23 cellular contexts compared by ENCODE assay signal in the genomic region with DNA sequence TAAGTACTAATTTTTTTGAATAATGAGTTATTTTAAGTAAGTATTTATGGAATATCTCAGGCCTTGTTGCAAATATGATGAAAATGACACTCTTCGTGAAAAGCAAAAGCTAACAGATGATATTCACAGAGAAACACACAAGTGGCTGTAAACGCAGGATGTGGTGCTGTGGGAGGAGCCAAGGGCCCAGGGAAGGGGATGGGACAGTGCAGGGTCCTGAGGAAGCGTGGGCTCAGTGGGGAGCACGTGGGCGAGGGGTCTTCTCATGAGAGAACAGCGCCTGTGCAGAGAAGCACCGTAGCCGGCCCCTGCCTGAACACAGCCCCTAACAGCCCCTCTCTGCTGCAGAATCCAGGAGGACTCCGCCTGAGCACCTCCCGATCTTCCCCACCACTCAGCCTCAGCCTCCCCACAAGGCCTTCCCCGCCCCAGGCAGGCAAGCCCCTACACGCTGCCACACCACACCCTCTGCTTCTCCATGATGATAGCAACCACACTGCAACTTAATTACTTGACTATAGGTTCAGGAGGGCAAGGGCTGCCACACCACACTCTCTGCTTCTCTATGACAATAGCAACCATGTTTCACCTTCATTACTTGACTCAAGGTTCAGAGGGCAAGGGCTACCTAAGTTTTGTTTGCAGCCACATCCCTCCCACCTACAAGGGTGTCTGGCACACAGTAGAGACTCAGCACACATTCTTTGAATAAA.
"Had no signal": no experiment of that assay in that cellular context is flagged by ENCODE, and none has a peak within 500 bp of the region (broad histone marks: within the 10 kb centered on the region; RNA-seq: fewer than 3 reads in every experiment).

No MANE protein-coding gene starts in this region.

- H3K4me3 ChIP-seq: body of pancreas, cardiac muscle cell, lower lobe of right lung, neural progenitor cell, ovary, prostate gland, tibial artery had no signal

- H3K9ac ChIP-seq: neural progenitor cell had no signal

- H3K27me3 ChIP-seq: body of pancreas, cardiac muscle cell, neural progenitor cell, ovary, tibial artery had no signal

- H3K4me1 ChIP-seq: body of pancreas, lower lobe of right lung, neural progenitor cell, prostate gland, tibial artery had no signal

- ATAC-seq: activated CD8-positive, alpha-beta T cell treated with anti-CD3 and anti-CD28 coated beads for 36 hours; body of pancreas; left lobe of liver; lower lobe of right lung; naive thymus-derived CD8-positive, alpha-beta T cell; stimulated activated naive CD8-positive, alpha-beta T cell treated with anti-CD3 and anti-CD28 coated beads, Interleukin-15, amount 100 ng/mL, for 72 hours had no signal

- H3K27ac ChIP-seq: body of pancreas, cardiac muscle cell, lower lobe of right lung, neural progenitor cell, ovary, prostate gland, tibial artery, VCaP had no signal

- FAIRE-seq: endometrium, keratinocyte, urothelium cell line had no signal

- H2AFZ ChIP-seq: neural progenitor cell had no signal

- DNase-seq: activated CD4-positive, alpha-beta T cell treated with anti-CD3 and anti-CD28 coated beads, Interleukin-2, amount 10 ng/mL, durations not matched to agents 7 days and 5 days; activated CD4-positive, CD25-positive, alpha-beta regulatory T cell treated with anti-CD3 and anti-CD28 coated beads, Interleukin-2, amount 50 U/mL, for 72 hours; activated CD8-positive, alpha-beta T cell treated with anti-CD3 and anti-CD28 coated beads for 36 hours; activated gamma-delta T cell; activated naive CD4-positive, alpha-beta T cell treated with anti-CD3 and anti-CD28 coated beads, Interleukin-2, amount 50 U/mL, for 16 hours; anterior cingulate cortex; body of pancreas; cortex of kidney; effector CD4-positive, alpha-beta T cell; lower lobe of right lung; naive thymus-derived CD8-positive, alpha-beta T cell; ovary; stimulated activated CD4-positive, alpha-beta T cell treated with anti-CD3 and anti-CD28 coated beads, Interleukin-12 subunit alpha, Interleukin-12 subunit beta, amount 100 ng/mL, for 4 hours; stimulated activated naive CD8-positive, alpha-beta T cell treated with anti-CD3 and anti-CD28 coated beads, Interleukin-15, amount 100 ng/mL, for 72 hours; tibial artery had no signal

- H3K36me3 ChIP-seq: cardiac muscle cell, lower lobe of right lung, neural progenitor cell, ovary, prostate gland, tibial artery had no signal

- H3K4me2 ChIP-seq: neural progenitor cell had no signal

- H3K9me3 ChIP-seq: body of pancreas, lower lobe of right lung, ovary, prostate gland, tibial artery had no signal
